Comparison of ENCODE assay signal across 8 cellular contexts in the genomic region with DNA sequence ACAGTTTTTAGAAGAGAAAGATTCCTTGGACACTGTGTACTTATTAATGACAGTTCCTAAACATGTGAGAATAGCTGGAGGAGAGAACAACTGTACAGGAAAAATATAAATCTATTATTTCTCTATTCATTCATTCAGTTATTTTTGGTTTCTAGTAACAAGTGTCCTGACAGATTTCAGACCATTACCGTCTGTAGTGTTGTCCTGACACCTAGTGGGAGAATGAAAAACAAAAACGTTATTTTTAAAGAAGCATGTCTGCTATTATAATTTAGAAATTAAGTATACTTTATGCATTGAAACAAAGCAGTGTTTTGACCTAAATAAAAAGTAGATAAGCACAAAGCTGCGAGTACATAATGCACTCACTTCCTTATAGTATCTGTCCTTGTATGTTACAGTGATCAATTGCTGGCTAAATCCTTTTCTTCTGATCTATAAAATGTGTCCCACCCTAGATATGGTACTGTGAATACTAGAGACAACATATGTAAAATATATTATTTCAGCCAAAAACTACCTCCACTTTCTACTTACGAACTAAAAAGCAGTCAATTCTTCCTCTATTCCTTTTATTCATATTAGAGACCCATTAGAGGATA.
DNase-seq lines count a peak whose midpoint lies in the region; ATAC-seq, FAIRE-seq and TF ChIP-seq lines count a peak whose summit lies in the region.

No MANE protein-coding gene starts in this region.

- no peaks in the 10 kb centered on the region for H3K36me3 ChIP-seq in right lobe of liver

- under 1% methylated on average over 4 of the region's 4 CpGs for WGBS in right lobe of liver (ENCODE audit: insufficient coverage, low coverage, low lambda C conversion rate, missing lambda C conversion rate)

- H3K9me3 ChIP-seq in right lobe of liver = no peaks in the 10 kb centered on the region

- H3K4me3 ChIP-seq in right lobe of liver = no peak overlapping the region

- H3K27ac ChIP-seq in right lobe of liver = no peak overlapping the region

- FAIRE-seq in H54 (lab: Jason Lieb, UNC) = peak; percentile 95

- peaks cover 7% of the 10 kb centered on the region for H3K27me3 Mint-ChIP-seq in activated CD4-positive, alpha-beta T cell treated with anti-CD3 and anti-CD28 coated beads for 36 hours
- peaks cover 2% of the 10 kb centered on the region for H3K27me3 Mint-ChIP-seq in activated CD4-positive, alpha-beta memory T cell treated with anti-CD3 and anti-CD28 coated beads for 36 hours

- DNase-seq in COR-L47 (lab: John Stamatoyannopoulos, UW) (peak; percentile 19), H54 (ENCODE audit: insufficient read length, low spot score) (peak; percentile 5), NCI-H345 (lab: John Stamatoyannopoulos, UW) (peak; percentile 31), right lobe of liver (no peak)
- DNase-seq in central memory CD4-positive, alpha-beta T cell = peak; percentile 20
- DNase-seq in activated CD4-positive, alpha-beta T cell treated with anti-CD3 and anti-CD28 coated beads for 36 hours = no peak
- no peak for DNase-seq in activated CD4-positive, alpha-beta memory T cell treated with anti-CD3 and anti-CD28 coated beads for 36 hours

- ATAC-seq in right lobe of liver (peak; percentile 59 to 73 (median 68)), HG03457 (IDR thresholded peaks at IDR 0.05; ENCODE audit: unreplicated experiment) (no peak)
- no peak for ATAC-seq in activated CD4-positive, alpha-beta T cell treated with anti-CD3 and anti-CD28 coated beads for 36 hours

- peak; percentile 57 to 65 (median 61) for TF ChIP-seq CTCF in right lobe of liver (IDR thresholded peaks at IDR 0.05)

- no peaks in the 10 kb centered on the region for H3K4me1 Mint-ChIP-seq in activated CD4-positive, alpha-beta T cell treated with anti-CD3 and anti-CD28 coated beads for 36 hours
- H3K4me1 Mint-ChIP-seq in activated CD4-positive, alpha-beta memory T cell treated with anti-CD3 and anti-CD28 coated beads for 36 hours (ENCODE audit: low read depth) = no peaks in the 10 kb centered on the region

- no peaks in the 10 kb centered on the region for H3K27me3 ChIP-seq in right lobe of liver

- TF ChIP-seq POLR2A in H54 (IDR thresholded peaks at IDR 0.05; ENCODE audit: low read depth, low read length) (no peak), right lobe of liver (IDR thresholded peaks at IDR 0.05) (no peak)

- no peak overlapping the region for H3K4me3 Mint-ChIP-seq in activated CD4-positive, alpha-beta T cell treated with anti-CD3 and anti-CD28 coated beads for 36 hours
- H3K4me3 Mint-ChIP-seq in activated CD4-positive, alpha-beta memory T cell treated with anti-CD3 and anti-CD28 coated beads for 36 hours = no peak overlapping the region

- H3K27ac Mint-ChIP-seq in activated CD4-positive, alpha-beta T cell treated with anti-CD3 and anti-CD28 coated beads for 36 hours = no peak overlapping the region
- H3K27ac Mint-ChIP-seq in activated CD4-positive, alpha-beta memory T cell treated with anti-CD3 and anti-CD28 coated beads for 36 hours = no peak overlapping the region

- H3K36me3 Mint-ChIP-seq in activated CD4-positive, alpha-beta T cell treated with anti-CD3 and anti-CD28 coated beads for 36 hours (ENCODE audit: low read depth) = no peaks in the 10 kb centered on the region
- no peaks in the 10 kb centered on the region for H3K36me3 Mint-ChIP-seq in activated CD4-positive, alpha-beta memory T cell treated with anti-CD3 and anti-CD28 coated beads for 36 hours

- no peaks in the 10 kb centered on the region for H3K9me3 Mint-ChIP-seq in activated CD4-positive, alpha-beta T cell treated with anti-CD3 and anti-CD28 coated beads for 36 hours (ENCODE audit: low read depth)
- H3K9me3 Mint-ChIP-seq in activated CD4-positive, alpha-beta memory T cell treated with anti-CD3 and anti-CD28 coated beads for 36 hours = no peaks in the 10 kb centered on the region

- POLR2A ChIA-PET in activated CD4-positive, alpha-beta T cell treated with anti-CD3 and anti-CD28 coated beads for 36 hours (lab: Charles Lee) = no interaction called here
- POLR2A ChIA-PET in activated CD4-positive, alpha-beta memory T cell treated with anti-CD3 and anti-CD28 coated beads for 36 hours (lab: Charles Lee) = no interaction called here

- intact Hi-C loops in right lobe of liver (cut with DNase I) = no loop called here
- intact Hi-C loops in activated CD4-positive, alpha-beta T cell treated with anti-CD3 and anti-CD28 coated beads for 36 hours (cut with DNase I, micrococcal nuclease) = loop anchor here (1.0 to 2.0 kb wide), 6 partner anchors 576 to 738 kb away; partner anchors contain the start of gene ARL4A (in 1 of the 2)
- intact Hi-C loops in activated CD4-positive, alpha-beta memory T cell treated with anti-CD3 and anti-CD28 coated beads for 36 hours (cut with micrococcal nuclease) = loop anchor here (1.0 kb wide), 3 partner anchors 588 to 739 kb away; no protein-coding TSS in a partner anchor

- H3K4me1 ChIP-seq in right lobe of liver = no peaks in the 10 kb centered on the region

- CTCF ChIA-PET in activated CD4-positive, alpha-beta T cell treated with anti-CD3 and anti-CD28 coated beads for 36 hours (lab: Charles Lee) = interaction anchor here (1.0 to 2.3 kb wide), 7 partner anchors 13 to 738 kb away, joined by 3 to 10 read pairs (median 4); no protein-coding TSS in a partner anchor
- CTCF ChIA-PET in activated CD4-positive, alpha-beta memory T cell treated with anti-CD3 and anti-CD28 coated beads for 36 hours (lab: Charles Lee) = interaction anchor here (0.5 to 4.2 kb wide), 10 partner anchors 49 to 738 kb away, joined by 3 to 36 read pairs (median 4); partner anchors contain the start of gene ARL4A

Comparison
In these comparisons a context has a peak if more than half of its experiments do, and no peak if none do; other contexts are left out.
1. DNase-seq: peak in COR-L47 (single experiment), H54 (single experiment), NCI-H345 (single experiment) and central memory CD4-positive, alpha-beta T cell (single experiment); none in right lobe of liver (0 of 3), activated CD4-positive, alpha-beta T cell treated with anti-CD3 and anti-CD28 coated beads for 36 hours (single experiment) and activated CD4-positive, alpha-beta memory T cell treated with anti-CD3 and anti-CD28 coated beads for 36 hours (single experiment).
2. ATAC-seq: peak in right lobe of liver (4 of 4); none in HG03457 (single experiment) and activated CD4-positive, alpha-beta T cell treated with anti-CD3 and anti-CD28 coated beads for 36 hours (single experiment).
3. intact Hi-C loops: an anchor here in activated CD4-positive, alpha-beta T cell treated with anti-CD3 and anti-CD28 coated beads for 36 hours (1.0 to 2.0 kb wide) and activated CD4-positive, alpha-beta memory T cell treated with anti-CD3 and anti-CD28 coated beads for 36 hours (1.0 kb wide); none called in right lobe of liver.